ENCODE assay signal across 8 cellular contexts in the genomic region with DNA sequence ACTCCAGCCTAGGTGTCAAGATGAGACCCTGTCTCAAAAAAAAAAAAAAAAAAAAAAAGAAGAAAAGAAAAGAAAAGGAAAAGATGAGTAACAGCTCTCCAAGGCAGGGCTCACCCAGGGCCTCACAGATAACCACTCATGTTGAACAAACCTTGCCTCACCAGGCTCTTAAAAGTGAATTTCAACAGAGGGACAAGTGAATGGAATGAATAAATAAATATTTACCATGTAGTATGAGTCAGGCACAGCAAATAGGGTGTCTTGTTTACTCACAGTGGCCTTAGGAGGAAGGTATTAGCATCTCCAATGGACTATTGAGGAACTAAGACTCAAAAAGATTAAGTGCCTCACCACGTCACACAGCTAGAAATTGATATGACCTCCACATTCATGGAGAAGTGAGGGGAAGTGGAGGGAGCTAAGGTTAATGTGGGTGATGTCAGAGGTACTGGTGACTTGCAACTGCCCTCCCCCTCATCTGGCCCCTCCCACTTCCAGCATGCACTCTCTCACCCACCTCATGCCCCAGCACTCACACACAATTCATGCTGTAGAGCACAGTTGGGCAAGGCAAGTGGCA.
A peak's percentile ranks its signal among the peaks of the same experiment; 100 is the strongest.
DNase-seq lines count a peak whose midpoint lies in the region; ATAC-seq, FAIRE-seq and TF ChIP-seq lines count a peak whose summit lies in the region.

No MANE protein-coding gene starts in this region.

- H3K36me3 ChIP-seq in HCT116 (ENCODE audit: control insufficient read depth in 1 of 2, insufficient read depth in 2 of 2, low read length in 2 of 2) (no peaks in the 10 kb centered on the region), kidney (ENCODE audit: control insufficient read depth in 1 of 2, insufficient read depth in 2 of 2, low read length in 2 of 2) (no peaks in the 10 kb centered on the region)

- no peak for FAIRE-seq in kidney (lab: Jason Lieb, UNC)

- H3K4me3 ChIP-seq in HCT116 (replicated peaks in 1 of 2; ENCODE audit: low read depth in 1 of 2, low read length in 2 of 2) (no peak overlapping the region), kidney (ENCODE audit: low read length in 2 of 2) (no peak overlapping the region)

- no peak overlapping the region for H2AFZ ChIP-seq in HCT116 (ENCODE audit: low read depth, low read length, poor library complexity, severe bottlenecking)

- ATAC-seq in HCT116 (no peak), esophagus mucosa (peak; percentile 67)

- RAD21 ChIA-PET in HCT116 (lab: Charles Lee; ENCODE audit: low non-redundant PET in 1 of 2, low total read pairs in 2 of 2, uncharacterized antibody in 2 of 2, unreplicated experiment in 2 of 2): no interaction called here

- CTCF ChIA-PET in HCT116 (lab: Charles Lee): no interaction called here

- H3K9me3 ChIP-seq in HCT116 (ENCODE audit: control insufficient read depth in 1 of 2, insufficient read depth in 1 of 2, low read depth in 1 of 2, low read length in 2 of 2) (peaks cover 0 to 11% of the 10 kb centered on the region in 2 experiments; a peak in 1 of 4 replicates), kidney (ENCODE audit: control insufficient read depth in 1 of 2, low read length in 2 of 2) (peaks cover 0 to 14% of the 10 kb centered on the region in 2 donors)

- H3K4me2 ChIP-seq in HCT116 (ENCODE audit: low read length): peak overlapping the region; percentile 63

- no peak for TF ChIP-seq POLR2A in HCT116 (IDR thresholded peaks at IDR 0.05; ENCODE audit: borderline replicate concordance, extremely low read depth, insufficient read depth, insufficient read length)

- peak overlapping the region; percentile 73 for H3K27ac ChIP-seq in 22Rv1
- no peak overlapping the region for H3K27ac ChIP-seq in HCT116 (ENCODE audit: low read depth, low read length)
- no peak overlapping the region for H3K27ac ChIP-seq in kidney (ENCODE audit: low read depth in 2 of 2, low read length in 2 of 2)

- BruUV-seq in HCT116 (replicated peaks; lab: Mats Ljungman, UMichigan): no TSS peak

- TF ChIP-seq RAD21 in HCT116 (IDR thresholded peaks at IDR 0.05; ENCODE audit: low read depth): no peak

- H3K9ac ChIP-seq in HCT116 (ENCODE audit: low read length) (no peak overlapping the region; the same call in 1 of the 2 replicates), kidney (ENCODE audit: low read length in 2 of 2) (no peak overlapping the region)

- no peak for TF ChIP-seq CTCF in 22Rv1 (IDR thresholded peaks at IDR 0.05)
- TF ChIP-seq CTCF in HCT116 (IDR thresholded peaks at IDR 0.05 in 2 of 3, conservative IDR thresholded peaks at IDR 0.05 in 1 of 3; ENCODE audit: borderline replicate concordance in 1 of 3, insufficient read depth in 1 of 3, low read depth in 2 of 3, low read length in 2 of 3): no peak
- no peak for TF ChIP-seq CTCF in kidney (IDR thresholded peaks at IDR 0.05; ENCODE audit: borderline replicate concordance, extremely low read depth, insufficient read depth)

- H4K20me1 ChIP-seq in HCT116 (ENCODE audit: insufficient read depth): no peaks in the 10 kb centered on the region

- H3K9me2 ChIP-seq in HCT116 (ENCODE audit: insufficient read depth): no peaks in the 10 kb centered on the region

- H3K79me2 ChIP-seq in HCT116 (ENCODE audit: insufficient read depth, low read length): no peaks in the 10 kb centered on the region

- DNase-seq in HCT116 (ENCODE audit: low read depth, low spot score): no peak
- peak; percentile 50 for DNase-seq in RPMI7951 (ENCODE audit: low read depth)
- no peak for DNase-seq in NCI-H1436 (lab: John Stamatoyannopoulos, UW)
- DNase-seq in kidney: no peak
- DNase-seq in globus pallidus (ENCODE audit: low spot score): no peak
- DNase-seq in activated gamma-delta T cell (lab: John Stamatoyannopoulos, UW): no peak

- H3K27me3 ChIP-seq in HCT116 (ENCODE audit: insufficient read depth, low read length): peaks cover 6% of the 10 kb centered on the region; the same call in 1 of the 2 replicates

- intact Hi-C loops in HCT116 (cut with micrococcal nuclease): no loop called here
- intact Hi-C loops in kidney (cut with DNase I): no loop called here

- POLR2A ChIA-PET in HCT116 (lab: Charles Lee): interaction anchor here (0.8 kb wide), 1 partner anchor 724 kb away, joined by 5 read pairs; no protein-coding TSS in a partner anchor

- H3K4me1 ChIP-seq in HCT116 (ENCODE audit: control insufficient read depth in 1 of 2, insufficient read depth in 2 of 2, low read length in 2 of 2) (peaks cover 50 to 61% of the 10 kb centered on the region in 2 experiments), kidney (ENCODE audit: control insufficient read depth in 1 of 2, insufficient read depth in 1 of 2, low read depth in 1 of 2, low read length in 2 of 2) (peaks cover 0 to 9% of the 10 kb centered on the region in 2 donors)

TF ChIP-seq in HCT116, 20 proteins besides CTCF, POLR2A, EP300 and RAD21:
- TF ChIP-seq, protein P1, sequence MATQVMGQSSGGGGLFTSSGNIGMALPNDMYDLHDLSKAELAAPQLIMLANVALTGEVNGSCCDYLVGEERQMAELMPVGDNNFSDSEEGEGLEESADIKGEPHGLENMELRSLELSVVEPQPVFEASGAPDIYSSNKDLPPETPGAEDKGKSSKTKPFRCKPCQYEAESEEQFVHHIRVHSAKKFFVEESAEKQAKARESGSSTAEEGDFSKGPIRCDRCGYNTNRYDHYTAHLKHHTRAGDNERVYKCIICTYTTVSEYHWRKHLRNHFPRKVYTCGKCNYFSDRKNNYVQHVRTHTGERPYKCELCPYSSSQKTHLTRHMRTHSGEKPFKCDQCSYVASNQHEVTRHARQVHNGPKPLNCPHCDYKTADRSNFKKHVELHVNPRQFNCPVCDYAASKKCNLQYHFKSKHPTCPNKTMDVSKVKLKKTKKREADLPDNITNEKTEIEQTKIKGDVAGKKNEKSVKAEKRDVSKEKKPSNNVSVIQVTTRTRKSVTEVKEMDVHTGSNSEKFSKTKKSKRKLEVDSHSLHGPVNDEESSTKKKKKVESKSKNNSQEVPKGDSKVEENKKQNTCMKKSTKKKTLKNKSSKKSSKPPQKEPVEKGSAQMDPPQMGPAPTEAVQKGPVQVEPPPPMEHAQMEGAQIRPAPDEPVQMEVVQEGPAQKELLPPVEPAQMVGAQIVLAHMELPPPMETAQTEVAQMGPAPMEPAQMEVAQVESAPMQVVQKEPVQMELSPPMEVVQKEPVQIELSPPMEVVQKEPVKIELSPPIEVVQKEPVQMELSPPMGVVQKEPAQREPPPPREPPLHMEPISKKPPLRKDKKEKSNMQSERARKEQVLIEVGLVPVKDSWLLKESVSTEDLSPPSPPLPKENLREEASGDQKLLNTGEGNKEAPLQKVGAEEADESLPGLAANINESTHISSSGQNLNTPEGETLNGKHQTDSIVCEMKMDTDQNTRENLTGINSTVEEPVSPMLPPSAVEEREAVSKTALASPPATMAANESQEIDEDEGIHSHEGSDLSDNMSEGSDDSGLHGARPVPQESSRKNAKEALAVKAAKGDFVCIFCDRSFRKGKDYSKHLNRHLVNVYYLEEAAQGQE (IDR thresholded peaks at IDR 0.05; ENCODE audit: low read depth): no peak
- TF ChIP-seq, protein P2, sequence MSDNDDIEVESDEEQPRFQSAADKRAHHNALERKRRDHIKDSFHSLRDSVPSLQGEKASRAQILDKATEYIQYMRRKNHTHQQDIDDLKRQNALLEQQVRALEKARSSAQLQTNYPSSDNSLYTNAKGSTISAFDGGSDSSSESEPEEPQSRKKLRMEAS (IDR thresholded peaks at IDR 0.05): no peak
- TF ChIP-seq POLR2AphosphoS5 (IDR thresholded peaks at IDR 0.05; ENCODE audit: low read depth, low read length) (no peak), SIN3A (IDR thresholded peaks at IDR 0.05; ENCODE audit: low read depth) (no peak), EGR1 (IDR thresholded peaks at IDR 0.05; ENCODE audit: low read depth) (no peak), ELF1 (IDR thresholded peaks at IDR 0.05; ENCODE audit: borderline replicate concordance, low read depth) (no peak), ZNF274 (IDR thresholded peaks at IDR 0.05; ENCODE audit: low read depth, low read length) (no peak), EZH2 (IDR thresholded peaks at IDR 0.05) (no peak), FOSL1 (IDR thresholded peaks at IDR 0.05; ENCODE audit: low read depth) (no peak), YY1 (IDR thresholded peaks at IDR 0.05; ENCODE audit: extremely low read depth, insufficient replicate concordance, low read depth, low read length) (no peak), SP1 (IDR thresholded peaks at IDR 0.05; ENCODE audit: low read depth) (no peak), ZFX (IDR thresholded peaks at IDR 0.05) (no peak)
- TF ChIP-seq, protein P3, sequence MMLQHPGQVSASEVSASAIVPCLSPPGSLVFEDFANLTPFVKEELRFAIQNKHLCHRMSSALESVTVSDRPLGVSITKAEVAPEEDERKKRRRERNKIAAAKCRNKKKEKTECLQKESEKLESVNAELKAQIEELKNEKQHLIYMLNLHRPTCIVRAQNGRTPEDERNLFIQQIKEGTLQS (IDR thresholded peaks at IDR 0.05): no peak
